Comparison of ENCODE assay signal across 8 cellular contexts in genomic region chr4:165493359-165493758, GRCh38.
DNase-seq lines count a peak whose midpoint lies in the region; ATAC-seq and TF ChIP-seq lines count a peak whose summit lies in the region.

No MANE protein-coding gene starts in this region.

- ATAC-seq in GM19023 (IDR thresholded peaks at IDR 0.05; ENCODE audit: unreplicated experiment), result peak; percentile 97
- peak; percentile 88 for ATAC-seq in HG03175 (IDR thresholded peaks at IDR 0.05; ENCODE audit: unreplicated experiment)
- ATAC-seq in RWPE2 (ENCODE audit: low read depth), result peak; percentile 97
- ATAC-seq in Right ventricle myocardium inferior, result peak; percentile 85
- peak; percentile 86 for ATAC-seq in aorta (ENCODE audit: low FRiP score)

- H3K9me3 ChIP-seq in RWPE2 (ENCODE audit: severe bottlenecking) (no peaks in the 10 kb centered on the region), prostate gland (no peaks in the 10 kb centered on the region), aorta (ENCODE audit: control insufficient read depth, low read length) (no peaks in the 10 kb centered on the region)

- DNase-seq in AG09309 (ENCODE audit: low read depth), result peak; percentile 14
- peak; percentile 67 for DNase-seq in RWPE2 (ENCODE audit: low spot score)
- DNase-seq in activated gamma-delta T cell treated with anti-CD3 and anti-CD28 coated beads, Interleukin-2, amount 50 U/mL, for 16 hours (ENCODE audit: low read depth), result peak; percentile 28
- peak; percentile 78 for DNase-seq in Right ventricle myocardium inferior (ENCODE audit: missing footprints)
- DNase-seq in prostate gland (ENCODE audit: low spot score), result peak; percentile 54
- peak; percentile 58 to 80 for DNase-seq in aorta

- no peak for TF ChIP-seq POLR2A in prostate gland (IDR thresholded peaks at IDR 0.05)

- H3K27ac ChIP-seq in RWPE2 (ENCODE audit: poor library complexity, severe bottlenecking) (no peak overlapping the region), prostate gland (no peak overlapping the region), aorta (ENCODE audit: low read depth in 1 of 2, low read length in 2 of 2) (no peak overlapping the region)

- no peaks in the 10 kb centered on the region for H3K4me1 ChIP-seq in RWPE2 (ENCODE audit: insufficient read depth, poor library complexity, severe bottlenecking)
- H3K4me1 ChIP-seq in prostate gland (replicated peaks), result no peaks in the 10 kb centered on the region
- no peaks in the 10 kb centered on the region for H3K4me1 ChIP-seq in aorta (ENCODE audit: control insufficient read depth in 1 of 2, insufficient read depth in 2 of 2, low read length in 2 of 2)

- intact Hi-C loops in Right ventricle myocardium inferior (cut with DNase I), result loop anchor here (1.0 to 5.0 kb wide), 2 partner anchors 44 to 599 kb away; no protein-coding TSS in a partner anchor
- intact Hi-C loops in prostate gland (cut with DNase I), result loop anchor here (5.0 kb wide), 1 partner anchor 599 kb away; no protein-coding TSS in a partner anchor
- intact Hi-C loops in aorta (cut with DNase I), result no loop called here

- H3K36me3 ChIP-seq in RWPE2 (ENCODE audit: low read depth), result no peaks in the 10 kb centered on the region
- no peaks in the 10 kb centered on the region for H3K36me3 ChIP-seq in prostate gland
- peaks cover 4 to 11% of the 10 kb centered on the region in 2 donors for H3K36me3 ChIP-seq in aorta (ENCODE audit: control insufficient read depth in 1 of 2, insufficient read depth in 2 of 2, low read length in 1 of 2)

- H3K27me3 ChIP-seq in RWPE2 (ENCODE audit: insufficient read depth, poor library complexity, severe bottlenecking), result no peaks in the 10 kb centered on the region
- H3K27me3 ChIP-seq in prostate gland (replicated peaks; ENCODE audit: insufficient read depth), result no peaks in the 10 kb centered on the region
- H3K27me3 ChIP-seq in aorta (ENCODE audit: control insufficient read depth in 1 of 2, insufficient read depth in 2 of 2, low read length in 1 of 2), result no peaks in the 10 kb centered on the region

- H3K4me3 ChIP-seq in AG09309 (ENCODE audit: control insufficient read depth, low read depth, low read length), result no peak overlapping the region
- no peak overlapping the region for H3K4me3 ChIP-seq in RWPE2 (ENCODE audit: severe bottlenecking)
- no peak overlapping the region for H3K4me3 ChIP-seq in prostate gland
- no peak overlapping the region for H3K4me3 ChIP-seq in aorta (ENCODE audit: low read length in 2 of 2)

- peak; percentile 77 for TF ChIP-seq CTCF in AG09309 (IDR thresholded peaks at IDR 0.05; ENCODE audit: control insufficient read depth, insufficient read depth, low read depth, low read length, missing control alignments)
- TF ChIP-seq CTCF in RWPE2 (IDR thresholded peaks at IDR 0.05; ENCODE audit: poor library complexity, severe bottlenecking), result peak; percentile 89
- peak in 3 of 4 experiments; percentile 39 to 64 (median 55) for TF ChIP-seq CTCF in prostate gland (IDR thresholded peaks at IDR 0.05)

- WGBS in prostate gland, result 18% methylated on average over 18 of the region's 18 CpGs
- WGBS in aorta, 2 donors, result 60% methylated on average over 18 of the region's 18 CpGs

Comparison
In these comparisons a context has a peak if more than half of its experiments do, and no peak if none do; other contexts are left out.
1. DNase-seq: peak in every context shown above with its lines; median percentile 78 in Right ventricle myocardium inferior; 69 in aorta; 67 in RWPE2; 54 in prostate gland; 28 in activated gamma-delta T cell treated with anti-CD3 and anti-CD28 coated beads, Interleukin-2, amount 50 U/mL, for 16 hours; 14 in AG09309.
2. intact Hi-C loops: an anchor here in Right ventricle myocardium inferior (1.0 to 5.0 kb wide) and prostate gland (5.0 kb wide); none called in aorta.